In genomic region chrX:134247492-134247891, GRCh38 we compare ENCODE assay signal across 26 cellular contexts. TPM values are rescaled to one million over a fixed set of nuclear protein-coding genes. Genes with fewer than 3 reads are reported as not detected.
"Had no signal": no experiment of that assay in that cellular context is flagged by ENCODE, and none has a peak within 500 bp of the region (broad histone marks: within the 10 kb centered on the region; RNA-seq: fewer than 3 reads in every experiment).

No MANE protein-coding gene starts in this region.

- DNase-seq: hypothalamus; immature natural killer cell; kidney; left colon; left lung; lower lobe of right lung; mesendoderm; naive B cell; ovary; right lobe of liver; stimulated activated CD4-positive, alpha-beta T cell treated with anti-CD3 and anti-CD28 coated beads, Interleukin-1b, Interleukin-23, amount 100 ng/mL, for 48 hours; stimulated activated CD4-positive, alpha-beta T cell treated with anti-CD3 and anti-CD28 coated beads, Interleukin-2, amount 100 ng/mL, for 48 hours; stimulated activated CD4-positive, alpha-beta T cell treated with anti-CD3 and anti-CD28 coated beads, Interleukin-4, amount 100 ng/mL, for 4 hours; stimulated activated CD8-positive, alpha-beta memory T cell treated with anti-CD3 and anti-CD28 coated beads, Interleukin-4, amount 100 ng/mL, for 48 hours; stimulated activated naive CD4-positive, alpha-beta T cell treated with Interleukin-2 at 50 U/mL for 16 hours; stimulated activated naive CD8-positive, alpha-beta T cell treated with anti-CD3 and anti-CD28 coated beads, Interleukin-15, amount 100 ng/mL, for 72 hours; substantia nigra; uterus had no signal

- FAIRE-seq: islet of Langerhans, kidney had no signal

- H3K4me2 ChIP-seq: smooth muscle cell had no signal

- H3K4me1 ChIP-seq: left lung, lower lobe of right lung, right atrium auricular region, right lobe of liver, uterus had no signal

- ATAC-seq: left colon; left lung; lower lobe of right lung; natural killer cell treated with Interleukin-12 subunit alpha and Interleukin-12 subunit beta and Interleukin-15 and Interleukin-18, amount 100 ng/mL, for 72 hours; right lobe of liver; stimulated activated memory B cell treated with anti-CD40 and anti-IgM and Interleukin-4, amounts not matched to agents 10 μg/mL and 1 μg/mL and 100 μg/mL, for 72 hours; stimulated activated naive CD8-positive, alpha-beta T cell treated with anti-CD3 and anti-CD28 coated beads, Interleukin-15, amount 100 ng/mL, for 72 hours had no signal

- H3K36me3 ChIP-seq: left lung, lower lobe of right lung, ovary, right atrium auricular region, right lobe of liver, tibial nerve, uterus had no signal

- H3K9me3 ChIP-seq: left lung, lower lobe of right lung, right atrium auricular region, right lobe of liver, tibial nerve, uterus had no signal

- H3K4me3 ChIP-seq: left lung, lower lobe of right lung, ovary, right atrium auricular region, right lobe of liver, smooth muscle cell, tibial nerve, uterus had no signal

- H3K27ac ChIP-seq: left lung, lower lobe of right lung, ovary, right atrium auricular region, right lobe of liver, tibial nerve, uterus had no signal

- H3K27me3 ChIP-seq: left lung, ovary, right atrium auricular region, right lobe of liver, tibial nerve, uterus had no signal

RNA-seq across cellular contexts. Expression of gene CCDC160, which starts 10.5 kb away (rescaled TPM):
- total RNA-seq: left colon, mononuclear cell, pulmonary artery endothelial cell, right atrium auricular region, right lobe of liver had no signal
